In the genomic region with DNA sequence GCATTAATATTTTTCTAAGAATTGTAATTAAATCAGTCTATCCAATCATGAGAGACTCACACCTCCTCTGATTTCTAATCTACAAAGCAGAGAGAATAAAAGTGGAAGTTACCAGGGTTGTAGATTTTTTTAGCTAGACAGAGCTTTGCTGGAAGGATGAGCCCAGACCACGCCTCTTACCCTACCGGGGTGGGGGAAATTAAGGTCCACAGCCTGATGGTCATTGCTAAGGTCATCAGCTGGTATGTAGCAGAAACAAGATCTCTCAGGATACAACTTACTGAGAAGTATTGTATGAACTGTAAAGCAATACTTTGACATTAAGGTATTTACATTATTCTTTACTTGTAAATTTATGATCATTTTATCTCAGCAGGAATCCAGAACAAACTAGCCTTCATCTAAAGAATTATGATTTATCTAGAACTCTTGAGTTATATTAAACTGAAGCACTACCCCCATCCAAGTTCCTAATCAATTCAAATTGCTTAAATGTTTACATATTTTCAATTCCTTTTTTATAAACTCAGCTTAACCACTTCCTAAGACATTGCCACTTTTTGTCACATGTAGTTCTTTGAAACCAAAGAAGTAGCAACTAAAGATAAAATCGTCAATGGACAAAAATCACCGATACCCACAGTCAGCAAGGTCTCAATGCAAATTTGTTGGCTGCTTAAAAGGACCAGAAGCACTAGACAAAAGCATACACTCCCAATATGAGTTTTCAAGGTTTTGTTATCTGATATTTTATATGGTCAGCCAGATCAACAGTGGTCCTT, we compare ENCODE assay signal across 25 cellular contexts.
DNase-seq lines count a peak whose midpoint lies in the region; ATAC-seq and TF ChIP-seq lines count a peak whose summit lies in the region.
"Had no signal": no experiment of that assay in that cellular context is flagged by ENCODE, and none has a peak within 500 bp of the region (broad histone marks: within the 10 kb centered on the region; RNA-seq: fewer than 3 reads in every experiment).

No MANE protein-coding gene starts in this region.

- H3K36me3 Mint-ChIP-seq in endothelial cell (ENCODE audit: low read depth, unreplicated experiment): no peaks in the 10 kb centered on the region
- H3K36me3 Mint-ChIP-seq: type B pancreatic cell had no signal

- H3K79me2 ChIP-seq in ACC112 (ENCODE audit: control insufficient read depth, insufficient read depth, low read length, unreplicated experiment): no peaks in the 10 kb centered on the region

- peaks cover 23% of the 10 kb centered on the region for H3K4me1 Mint-ChIP-seq in endothelial cell (ENCODE audit: unreplicated experiment)

- peak; percentile 44 for DNase-seq in MV-4-11 (lab: John Stamatoyannopoulos, UW)
- peak; percentile 28 to 41 for DNase-seq in foreskin fibroblast
- no peak for DNase-seq in KBM-7
- no peak for DNase-seq in endothelial cell (ENCODE audit: low spot score)
- no peak for DNase-seq in DMS53 (lab: John Stamatoyannopoulos, UW)
- no peak for DNase-seq in mucosa of descending colon
- DNase-seq: 8988T; activated CD4-positive, alpha-beta T cell treated with anti-CD3 and anti-CD28 coated beads for 4 hours; activated naive CD4-positive, alpha-beta T cell treated with anti-CD3 and anti-CD28 coated beads for 36 hours; activated T-cell treated with anti-CD3 and anti-CD28 coated beads, Interleukin-2, amount 50 U/mL, for 72 hours; BE2C; Caco-2; EL; hippocampal formation; lower lobe of right lung; NCI-H1436; NCI-H524 treated with DMSO at 0.1 percent for 48 hours; occipital lobe; stimulated activated CD4-positive, alpha-beta T cell treated with anti-CD3 and anti-CD28 coated beads, Interleukin-15, amount 100 ng/mL, for 24 hours; stimulated activated CD8-positive, alpha-beta memory T cell treated with anti-CD3 and anti-CD28 coated beads, Interleukin-4, amount 100 ng/mL, for 48 hours had no signal

- H3K9me3 ChIP-seq in mucosa of descending colon: no peaks in the 10 kb centered on the region
- H3K9me3 ChIP-seq: BE2C, Caco-2, lower lobe of right lung had no signal

- intact Hi-C loops in mucosa of descending colon (cut with DNase I, micrococcal nuclease): no loop called here

- ATAC-seq in GM19452 (IDR thresholded peaks at IDR 0.05; ENCODE audit: unreplicated experiment): peak; percentile 53
- ATAC-seq in mucosa of descending colon: no peak
- ATAC-seq: activated T-cell treated with anti-CD3 and anti-CD28 coated beads, Interleukin-2, amount 50 U/mL, for 72 hours; lower lobe of right lung had no signal

- H3K4me1 ChIP-seq in ACC112 (ENCODE audit: control insufficient read depth, insufficient read depth, low read length, unreplicated experiment) (peaks cover 66% of the 10 kb centered on the region), mucosa of descending colon (ENCODE audit: low read depth) (no peaks in the 10 kb centered on the region)
- H3K4me1 ChIP-seq: BE2C, Caco-2 had no signal

- H3K36me3 ChIP-seq in ACC112 (ENCODE audit: insufficient read depth, low read length) (no peaks in the 10 kb centered on the region), mucosa of descending colon (ENCODE audit: low read depth) (no peaks in the 10 kb centered on the region)
- H3K36me3 ChIP-seq: BE2C, lower lobe of right lung had no signal

- in situ Hi-C loops in KBM-7 (cut with MboI; ENCODE audit: low pct_unique_long_range_greater_than_20kb, low sequenced_read_pairs): no loop called here

- no peak overlapping the region for H2AFZ ChIP-seq in ACC112 (ENCODE audit: low read length, unreplicated experiment)

- TF ChIP-seq CTCF in foreskin fibroblast (IDR thresholded peaks at IDR 0.05; ENCODE audit: low read depth, low read length) (no peak), endothelial cell (IDR thresholded peaks at IDR 0.05; ENCODE audit: unreplicated experiment) (no peak), mucosa of descending colon (IDR thresholded peaks at IDR 0.05) (no peak)

- H3K27me3 ChIP-seq in ACC112 (ENCODE audit: insufficient read depth, low read length): no peaks in the 10 kb centered on the region
- H3K27me3 ChIP-seq: BE2C had no signal

- H3K27ac ChIP-seq in ACC112 (ENCODE audit: low read depth, low read length): peak overlapping the region; percentile 88
- H3K27ac ChIP-seq: epithelial cell of prostate, lower lobe of right lung had no signal

- H3K4me3 ChIP-seq in ACC112 (ENCODE audit: low read depth, low read length): no peak overlapping the region
- no peak overlapping the region for H3K4me3 ChIP-seq in foreskin fibroblast (ENCODE audit: low read depth in 1 of 2, low read length in 2 of 2)
- H3K4me3 ChIP-seq in mucosa of descending colon: no peak overlapping the region
- H3K4me3 ChIP-seq: lower lobe of right lung had no signal

- H3K27me3 Mint-ChIP-seq in endothelial cell (ENCODE audit: unreplicated experiment): peaks cover 2% of the 10 kb centered on the region

- H3K9me3 Mint-ChIP-seq in endothelial cell (ENCODE audit: unreplicated experiment): no peaks in the 10 kb centered on the region
- H3K9me3 Mint-ChIP-seq: activated naive CD4-positive, alpha-beta T cell treated with anti-CD3 and anti-CD28 coated beads for 36 hours; activated T-cell treated with anti-CD3 and anti-CD28 coated beads, Interleukin-2, amount 50 U/mL, for 72 hours; T-helper 1 cell treated with Interleukin-12 subunit alpha and Interleukin-12 subunit beta and Interleukin-4 antibody, amounts not matched to agents 30 μg/mL and 1 μg/mL, for 36 hours; type B pancreatic cell had no signal

- no peak overlapping the region for H3K27ac Mint-ChIP-seq in endothelial cell (ENCODE audit: unreplicated experiment)
- H3K27ac Mint-ChIP-seq: activated naive CD4-positive, alpha-beta T cell treated with anti-CD3 and anti-CD28 coated beads for 36 hours; activated T-cell treated with anti-CD3 and anti-CD28 coated beads, Interleukin-2, amount 50 U/mL, for 72 hours; T-helper 1 cell treated with Interleukin-12 subunit alpha and Interleukin-12 subunit beta and Interleukin-4 antibody, amounts not matched to agents 30 μg/mL and 1 μg/mL, for 36 hours had no signal

- no peak overlapping the region for H3K4me3 Mint-ChIP-seq in endothelial cell (ENCODE audit: unreplicated experiment)
- H3K4me3 Mint-ChIP-seq: activated naive CD4-positive, alpha-beta T cell treated with anti-CD3 and anti-CD28 coated beads for 36 hours; activated T-cell treated with anti-CD3 and anti-CD28 coated beads, Interleukin-2, amount 50 U/mL, for 72 hours; T-helper 1 cell treated with Interleukin-12 subunit alpha and Interleukin-12 subunit beta and Interleukin-4 antibody, amounts not matched to agents 30 μg/mL and 1 μg/mL, for 36 hours had no signal

Comparison
In these comparisons a context has a peak if more than half of its experiments do, and no peak if none do; other contexts are left out.
1. DNase-seq: peak in MV-4-11 (single experiment) and foreskin fibroblast (2 of 2); none in KBM-7 (single experiment), endothelial cell (single experiment), DMS53 (single experiment) and mucosa of descending colon (0 of 3).